ENCODE assay signal across 21 cellular contexts in the genomic region with DNA sequence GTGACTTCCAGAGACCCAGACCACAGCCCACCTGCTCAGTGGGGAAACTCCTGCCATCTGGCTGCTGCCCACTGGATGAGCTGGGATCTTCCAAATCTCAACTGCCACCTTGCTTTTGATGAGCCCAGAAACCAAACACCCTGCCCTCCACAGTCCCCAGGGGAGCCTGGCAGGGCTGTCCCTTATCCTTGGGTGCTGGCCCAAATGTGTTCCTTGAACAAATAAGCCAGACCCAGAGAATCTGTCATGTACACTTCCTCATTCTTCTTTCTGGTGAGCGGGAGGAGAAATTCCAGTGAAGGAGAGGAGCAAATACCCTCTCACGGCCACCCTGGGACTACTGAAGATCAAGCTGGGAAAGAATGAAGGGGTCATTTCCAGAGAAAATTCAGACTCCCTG.
"Had no signal": no experiment of that assay in that cellular context is flagged by ENCODE, and none has a peak within 500 bp of the region (broad histone marks: within the 10 kb centered on the region; RNA-seq: fewer than 3 reads in every experiment).

No MANE protein-coding gene starts in this region.

- H3K4me3 ChIP-seq: ascending aorta, esophagus muscularis mucosa, gastroesophageal sphincter, heart right ventricle, right atrium auricular region, upper lobe of left lung had no signal

- H3K36me3 ChIP-seq: gastroesophageal sphincter, right atrium auricular region, upper lobe of left lung had no signal

- H3K4me1 ChIP-seq: ascending aorta, esophagus muscularis mucosa, gastroesophageal sphincter, heart right ventricle, right atrium auricular region had no signal

- DNase-seq: activated CD4-positive, alpha-beta T cell treated with anti-CD3 and anti-CD28 coated beads, Interleukin-2, amount 50 U/mL, for 1 hour; activated CD8-positive, alpha-beta memory T cell treated with anti-CD3 and anti-CD28 coated beads, Interleukin-2, amount 50 U/mL, for 4 hours; activated naive CD4-positive, alpha-beta T cell treated with anti-CD3 and anti-CD28 coated beads, Interleukin-2, amount 50 U/mL, for 16 hours; activated T-cell treated with anti-CD3 and anti-CD28 coated beads, Interleukin-2, amount 50 U/mL, for 4 hours; cerebellar nuclear complex; effector CD8-positive, alpha-beta T cell; heart right ventricle; left ventricle myocardium superior; mesendoderm; natural killer cell; nucleus accumbens; stimulated activated naive CD8-positive, alpha-beta T cell treated with anti-CD3 and anti-CD28 coated beads, Interleukin-15, Interleukin-2, amounts not matched to agents 100 U/mL and 50 U/mL, for 24 hours; T-helper 1 cell; T-helper 9 cell had no signal

- H3K27me3 ChIP-seq: ascending aorta, esophagus muscularis mucosa, gastroesophageal sphincter, heart right ventricle, right atrium auricular region, upper lobe of left lung had no signal

- H3K9me3 ChIP-seq: ascending aorta, gastroesophageal sphincter, right atrium auricular region, upper lobe of left lung had no signal

- H3K27ac ChIP-seq: ascending aorta, esophagus muscularis mucosa, gastroesophageal sphincter, heart right ventricle, right atrium auricular region had no signal

- ATAC-seq: activated CD4-positive, CD25-positive, alpha-beta regulatory T cell treated with anti-CD3 and anti-CD28 coated beads, Interleukin-2, amount 50 U/mL, for 24 hours; activated T-cell treated with anti-CD3 and anti-CD28 coated beads, Interleukin-2, amount 50 U/mL, for 4 hours; gastroesophageal sphincter; left ventricle myocardium superior; natural killer cell; SK-N-SH treated with all-trans-retinoic acid at 6 μM for 48 hours; stimulated activated naive CD8-positive, alpha-beta T cell treated with anti-CD3 and anti-CD28 coated beads, Interleukin-15, Interleukin-2, amounts not matched to agents 100 U/mL and 50 U/mL, for 24 hours had no signal
